ENCODE assay signal across 2 cellular contexts in genomic region chr7:134613623-134614347, GRCh38.
TF ChIP-seq lines count a peak whose summit lies in the region.

No MANE protein-coding gene starts in this region.

TF ChIP-seq in IMR-90, 13 proteins besides CTCF, POLR2A, EP300 and RAD21 (continued from another document):
- TF ChIP-seq USF2 (IDR thresholded peaks at IDR 0.05; ENCODE audit: low read depth, low read length) (peak; percentile 92), ELK1 (IDR thresholded peaks at IDR 0.05; ENCODE audit: borderline replicate concordance, low read depth, low read length) (no peak)
TF ChIP-seq in IMR-90: peak in this region for 5.

TF ChIP-seq in HEK293T, 16 proteins besides CTCF, POLR2A, EP300 and RAD21 (continued from another document):
- TF ChIP-seq HDGF (IDR thresholded peaks at IDR 0.05; ENCODE audit: borderline replicate concordance): no peak
- no peak for TF ChIP-seq ELF4 (IDR thresholded peaks at IDR 0.05)
